ENCODE assay signal across 24 cellular contexts in genomic region chr7:135539629-135540028, GRCh38. TPM values are rescaled to one million over a fixed set of nuclear protein-coding genes. Genes with fewer than 3 reads are reported as not detected.
DNase-seq lines count a peak whose midpoint lies in the region; ATAC-seq, FAIRE-seq and TF ChIP-seq lines count a peak whose summit lies in the region.
"Had no signal": no experiment of that assay in that cellular context is flagged by ENCODE, and none has a peak within 500 bp of the region (broad histone marks: within the 10 kb centered on the region; RNA-seq: fewer than 3 reads in every experiment).

No MANE protein-coding gene starts in this region.

- no peak overlapping the region for H2BK20ac ChIP-seq in H9 (ENCODE audit: low read depth, low read length, poor library complexity, severe bottlenecking)

- H3K18ac ChIP-seq in H9 (ENCODE audit: insufficient read length, low read depth, low read length): no peak overlapping the region

- H4K20me1 ChIP-seq in H9 (ENCODE audit: control insufficient read depth, insufficient read depth, insufficient read length): no peaks in the 10 kb centered on the region
- H4K20me1 ChIP-seq in neural progenitor cell (ENCODE audit: low read depth): no peaks in the 10 kb centered on the region

- H3K4me3 Mint-ChIP-seq in H9: no peak overlapping the region
- H3K4me3 Mint-ChIP-seq in neural progenitor cell: no peak overlapping the region
- H3K4me3 Mint-ChIP-seq: CD4-positive, CD25-positive, alpha-beta regulatory T cell; CD8-positive, alpha-beta memory T cell had no signal

- H2BK120ac ChIP-seq in H9 (ENCODE audit: low read depth, low read length, poor library complexity, severe bottlenecking): no peak overlapping the region

- H3K4me1 ChIP-seq in H9 (ENCODE audit: insufficient read depth, low read length): no peaks in the 10 kb centered on the region
- H3K4me1 ChIP-seq in neural progenitor cell: peaks cover 13% of the 10 kb centered on the region
- H3K4me1 ChIP-seq in adrenal gland (replicated peaks in 1 of 2): no peaks in the 10 kb centered on the region
- H3K4me1 ChIP-seq in pancreas: no peaks in the 10 kb centered on the region
- H3K4me1 ChIP-seq: BE2C had no signal

- no peak overlapping the region for H3K4me3 ChIP-seq in neural progenitor cell
- no peak overlapping the region for H3K4me3 ChIP-seq in adrenal gland
- no peak overlapping the region for H3K4me3 ChIP-seq in pancreas

- H3F3A ChIP-seq in neural progenitor cell (ENCODE audit: low read depth): peaks cover 7% of the 10 kb centered on the region

- H2AFZ ChIP-seq in H9 (ENCODE audit: low read length) (no peak overlapping the region), neural progenitor cell (replicated peaks) (peak overlapping the region; percentile 98)

- no peak overlapping the region for H3K56ac ChIP-seq in H9 (ENCODE audit: insufficient read length, low read depth, low read length)

- DNase-seq in H9: no peak
- DNase-seq in left lobe of liver (ENCODE audit: low spot score): no peak
- DNase-seq in neural progenitor cell (ENCODE audit: low spot score): no peak
- DNase-seq in activated naive CD4-positive, alpha-beta T cell treated with anti-CD3 and anti-CD28 coated beads, Interleukin-2, amount 50 U/mL, for 16 hours: no peak
- no peak for DNase-seq in adrenal gland
- DNase-seq in pancreas: no peak
- DNase-seq: ACHN; BE2C; C1 segment of cervical spinal cord; CD4-positive, CD25-positive, alpha-beta regulatory T cell; CD8-positive, alpha-beta memory T cell; COR-L47; DMS 273 treated with DMSO at 0.1 percent for 48 hours; DMS53; DND-41; EL had no signal

- H3K14ac ChIP-seq in H9 (ENCODE audit: insufficient read depth, low read length): no peak overlapping the region

- no peaks in the 10 kb centered on the region for H3K27me3 ChIP-seq in H9 (ENCODE audit: insufficient read depth, low read length)
- no peaks in the 10 kb centered on the region for H3K27me3 ChIP-seq in neural progenitor cell
- no peaks in the 10 kb centered on the region for H3K27me3 ChIP-seq in adrenal gland
- no peaks in the 10 kb centered on the region for H3K27me3 ChIP-seq in pancreas
- H3K27me3 ChIP-seq: BE2C had no signal

- H2BK5ac ChIP-seq in H9 (ENCODE audit: insufficient read length, low read length): no peak overlapping the region

- H3K9me3 Mint-ChIP-seq in H9 (no peaks in the 10 kb centered on the region), neural progenitor cell (no peaks in the 10 kb centered on the region)
- H3K9me3 Mint-ChIP-seq: CD4-positive, CD25-positive, alpha-beta regulatory T cell; CD8-positive, alpha-beta memory T cell had no signal

- no peak overlapping the region for H3T11ph ChIP-seq in H9 (ENCODE audit: low read length)

- H3K79me2 ChIP-seq in H9 (ENCODE audit: insufficient read depth, low read length) (no peaks in the 10 kb centered on the region), neural progenitor cell (ENCODE audit: low read depth) (no peaks in the 10 kb centered on the region)

- ATAC-seq in esophagus mucosa (peak; percentile 61), left lobe of liver (peak; percentile 32), pancreas (no peak), GM21447 (IDR thresholded peaks at IDR 0.05; ENCODE audit: unreplicated experiment) (no peak)
- ATAC-seq: HCT116 had no signal

- H4K5ac ChIP-seq in H9 (ENCODE audit: insufficient read length, low read depth, low read length): no peak overlapping the region

- no peaks in the 10 kb centered on the region for H3K23me2 ChIP-seq in H9 (ENCODE audit: insufficient read length, low read depth, low read length, poor library complexity, severe bottlenecking)

- H3K79me1 ChIP-seq in H9 (ENCODE audit: insufficient read depth, low read depth, low read length, poor library complexity, severe bottlenecking): no peaks in the 10 kb centered on the region

- H2BK12ac ChIP-seq in H9 (ENCODE audit: insufficient read length, low read depth, low read length): no peak overlapping the region

- no peak for TF ChIP-seq POLR2A in adrenal gland (IDR thresholded peaks at IDR 0.05)

- H3K27me3 Mint-ChIP-seq in H9 (ENCODE audit: low read depth) (no peaks in the 10 kb centered on the region), neural progenitor cell (ENCODE audit: insufficient read depth, low read depth) (no peaks in the 10 kb centered on the region)

- H2AK5ac ChIP-seq in H9 (ENCODE audit: insufficient read length, low read length): no peak overlapping the region

- no peak overlapping the region for H4K8ac ChIP-seq in H9 (replicated peaks; ENCODE audit: insufficient read length, low read depth, low read length)

- no peak for TF ChIP-seq CTCF in H9 (conservative IDR thresholded peaks at IDR 0.05)
- TF ChIP-seq CTCF in neural progenitor cell (IDR thresholded peaks at IDR 0.05): no peak
- no peak for TF ChIP-seq CTCF in adrenal gland (IDR thresholded peaks at IDR 0.05)
- no peak for TF ChIP-seq CTCF in pancreas (IDR thresholded peaks at IDR 0.05)

- no peak for FAIRE-seq in pancreas (lab: Jason Lieb, UNC)
- FAIRE-seq: A204.1, G401.6, GM12892, GM18507 had no signal

- H3K4me2 ChIP-seq in H9 (ENCODE audit: insufficient read depth, insufficient read length, low read length) (no peak overlapping the region), neural progenitor cell (no peak overlapping the region)
- H3K4me2 ChIP-seq: KMS-11 had no signal

- WGBS in H9 (ENCODE audit: extremely low coverage, insufficient read length, low lambda C conversion rate): no CpG with 5 or more reads among the region's 2 CpGs
- 84 to 91% (median 89%) methylated on average over 2 of the region's 2 CpGs for WGBS in adrenal gland, 4 donors
- 80 to 90% methylated on average over 2 of the region's 2 CpGs for WGBS in pancreas, 2 donors

- H3K36me3 Mint-ChIP-seq in H9 (ENCODE audit: insufficient read depth in 1 of 3, low read depth in 3 of 3) (no peaks in the 10 kb centered on the region), neural progenitor cell (no peaks in the 10 kb centered on the region)

- no peak overlapping the region for H4K91ac ChIP-seq in H9 (ENCODE audit: insufficient read length, low read depth, low read length)

- no peak overlapping the region for H3K4ac ChIP-seq in H9 (ENCODE audit: low read depth, low read length)

- no peak overlapping the region for H3K9ac ChIP-seq in H9 (ENCODE audit: extremely low read depth, insufficient read length, low read length)
- no peak overlapping the region for H3K9ac ChIP-seq in neural progenitor cell
- H3K9ac ChIP-seq: KMS-11 had no signal

- H3K4me1 Mint-ChIP-seq in H9 (peaks cover 4% of the 10 kb centered on the region in 2 experiments; a peak in 3 of 4 replicates), neural progenitor cell (peaks cover 4% of the 10 kb centered on the region)
- H3K4me1 Mint-ChIP-seq: CD4-positive, CD25-positive, alpha-beta regulatory T cell; CD8-positive, alpha-beta memory T cell had no signal

- H3K9me3 ChIP-seq in H9 (ENCODE audit: control insufficient read depth, low read depth, low read length): no peaks in the 10 kb centered on the region
- no peaks in the 10 kb centered on the region for H3K9me3 ChIP-seq in neural progenitor cell (ENCODE audit: low read depth)
- no peaks in the 10 kb centered on the region for H3K9me3 ChIP-seq in adrenal gland (replicated peaks in 1 of 3)
- H3K9me3 ChIP-seq in pancreas: no peaks in the 10 kb centered on the region
- H3K9me3 ChIP-seq: BE2C had no signal

- H3K27ac Mint-ChIP-seq in H9 (peak overlapping the region in 2 of 3 experiments; percentile 9 to 55; a peak in 2 of 7 replicates), neural progenitor cell (no peak overlapping the region)
- H3K27ac Mint-ChIP-seq: CD4-positive, CD25-positive, alpha-beta regulatory T cell; CD8-positive, alpha-beta memory T cell had no signal

- H3K23ac ChIP-seq in H9 (ENCODE audit: insufficient read length, low read depth, low read length): no peak overlapping the region

- H3K27ac ChIP-seq in H9 (ENCODE audit: insufficient read length, low read depth, low read length): no peak overlapping the region
- H3K27ac ChIP-seq in neural progenitor cell: no peak overlapping the region
- H3K27ac ChIP-seq in adrenal gland: no peak overlapping the region
- no peak overlapping the region for H3K27ac ChIP-seq in pancreas
- H3K27ac ChIP-seq: KMS-11 had no signal

- intact Hi-C loops in adrenal gland (cut with DNase I): no loop called here
- intact Hi-C loops in pancreas (cut with DNase I): no loop called here

- H3K36me3 ChIP-seq in neural progenitor cell (no peaks in the 10 kb centered on the region), adrenal gland (replicated peaks in 1 of 2) (no peaks in the 10 kb centered on the region), pancreas (no peaks in the 10 kb centered on the region)
- H3K36me3 ChIP-seq: BE2C had no signal

- H2BK15ac ChIP-seq in H9 (ENCODE audit: low read depth, low read length): no peak overlapping the region

RNA-seq across cellular contexts. Expression of gene NUP205, which starts 18.1 kb away (rescaled TPM):
- total RNA-seq in H9 (2021) (148 and 158 TPM in 2 replicates), esophagus mucosa (62.4 TPM), left lobe of liver (12.2 TPM), neural progenitor cell (ENCODE audit: low replicate concordance) (158 and 183 TPM in 2 replicates), adrenal gland (10 to 100 TPM; 22.3 to 41.1 (median 35.4) TPM), pancreas (10 to 100 TPM in 5 of 6 donors, 1 to 10 TPM in 1; 8.7 to 21.9 (median 14.5) TPM)
- polyA plus RNA-seq in adrenal gland (10 to 100 TPM; 29.4 to 44.0 (median 33.2) TPM), pancreas (10 to 100 TPM; 13.1 to 23.7 TPM)

RNA-seq across cellular contexts. Expression of gene CNOT4, which starts 29.7 kb away (rescaled TPM):
- 23.5 and 27.4 TPM in 2 replicates for total RNA-seq in H9 (2021)
- total RNA-seq in esophagus mucosa: 15.9 TPM
- 10.0 TPM for total RNA-seq in left lobe of liver
- 19.1 and 21.4 TPM in 2 replicates for total RNA-seq in neural progenitor cell (ENCODE audit: low replicate concordance)
- total RNA-seq in adrenal gland: 10 to 100 TPM; 11.8 to 28.1 (median 21.2) TPM
- polyA plus RNA-seq in adrenal gland: 10 to 100 TPM in 2 of 3 donors, 1 to 10 TPM in 1; 8.7 to 26.1 (median 13.1) TPM
- total RNA-seq in pancreas: 10 to 100 TPM in 4 of 6 donors, 1 to 10 TPM in 2; 8.1 to 15.0 (median 10.9) TPM
- 1 to 10 TPM; 5.5 to 7.3 TPM for polyA plus RNA-seq in pancreas

Comparison
In these comparisons a context has a peak if more than half of its experiments do, and no peak if none do; other contexts are left out.
1. ATAC-seq: peak in esophagus mucosa (single experiment) and left lobe of liver (single experiment); none in pancreas (0 of 4) and GM21447 (single experiment).